ENCODE assay signal across 1 cellular context in the genomic region with DNA sequence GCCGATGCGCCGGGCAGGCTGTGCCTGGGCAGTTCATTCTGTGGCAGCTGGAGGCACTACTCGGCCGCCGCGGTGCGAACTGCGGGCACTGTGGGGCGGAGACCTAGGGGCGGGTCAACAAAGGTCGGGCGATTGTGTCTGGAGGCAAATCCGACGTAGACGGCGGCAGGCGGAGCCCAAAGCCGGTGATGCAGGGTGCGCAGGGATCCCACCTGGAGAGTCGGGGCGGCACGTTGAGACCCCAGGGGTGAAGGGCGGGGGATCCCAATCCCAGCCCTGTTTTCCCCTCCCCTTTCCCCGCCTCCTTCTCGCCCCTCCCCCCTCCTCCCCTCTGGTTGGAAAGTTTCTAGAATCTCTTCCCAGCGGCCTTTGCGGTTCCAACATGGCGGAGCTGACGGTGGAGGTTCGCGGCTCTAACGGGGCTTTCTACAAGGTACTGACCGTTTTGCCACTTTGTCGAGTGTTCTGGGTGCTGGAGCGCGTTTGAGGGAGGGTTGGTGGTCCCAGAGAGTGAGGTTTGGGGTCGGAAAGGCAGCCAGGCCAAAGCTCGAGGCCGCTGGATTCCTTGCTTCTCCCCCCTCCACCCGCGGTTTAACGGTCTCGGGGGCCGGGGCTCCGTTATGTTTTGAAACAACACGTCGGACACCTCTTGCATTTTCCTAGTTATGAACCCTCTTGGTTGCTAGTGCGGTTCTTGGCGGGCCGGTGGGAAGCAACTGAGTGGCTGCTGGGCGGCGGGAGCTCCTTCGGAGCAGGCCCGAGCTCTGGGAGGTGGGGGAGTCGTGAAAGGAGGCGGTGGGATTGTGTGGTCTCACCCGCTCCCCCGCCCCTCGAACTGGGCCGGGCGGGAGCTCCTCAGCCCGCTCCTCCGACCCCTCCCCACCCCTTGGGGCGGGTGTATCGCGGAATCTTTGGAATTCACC.
A peak's percentile ranks its signal among the peaks of the same experiment; 100 is the strongest.
TF ChIP-seq lines count a peak whose summit lies in the region.

A gene (plus strand): TSS at position 367 of the 923 bp plus-strand sequence. CDS start 16 bp downstream, at position 383.

TF ChIP-seq in HepG2, 621 proteins besides CTCF, POLR2A, EP300 and RAD21 (continued from another document and continues in another):
- TF ChIP-seq, protein P1, sequence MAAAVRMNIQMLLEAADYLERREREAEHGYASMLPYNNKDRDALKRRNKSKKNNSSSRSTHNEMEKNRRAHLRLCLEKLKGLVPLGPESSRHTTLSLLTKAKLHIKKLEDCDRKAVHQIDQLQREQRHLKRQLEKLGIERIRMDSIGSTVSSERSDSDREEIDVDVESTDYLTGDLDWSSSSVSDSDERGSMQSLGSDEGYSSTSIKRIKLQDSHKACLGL (CRISPR knock-in tag; IDR thresholded peaks at IDR 0.05), result peak; percentile 47; the same call in 1 of the 2 replicates
- TF ChIP-seq TARDBP (CRISPR knock-in tag; IDR thresholded peaks at IDR 0.05) (peak; percentile 71), ZNF615 (CRISPR knock-in tag; IDR thresholded peaks at IDR 0.05; ENCODE audit: borderline replicate concordance) (peak; percentile 52; the same call in 1 of the 2 replicates), ZNF768 (CRISPR knock-in tag; IDR thresholded peaks at IDR 0.05) (no peak), RXRB (CRISPR knock-in tag; IDR thresholded peaks at IDR 0.05; ENCODE audit: borderline replicate concordance) (peak; percentile 33; the same call in 1 of the 2 replicates), ZFP1 (CRISPR knock-in tag; IDR thresholded peaks at IDR 0.05) (0 out of 2 replicates have a peak, but pooled peaks have one; percentile 48), EED (CRISPR knock-in tag; IDR thresholded peaks at IDR 0.05) (no peak), NFYB (CRISPR knock-in tag; IDR thresholded peaks at IDR 0.05) (no peak), PCBP2 (optimal IDR thresholded peaks at IDR 0.05; ENCODE audit: low read depth, low read length, poor library complexity, severe bottlenecking) (no peak), ZSCAN30 (CRISPR knock-in tag; IDR thresholded peaks at IDR 0.05) (peak; percentile 76; the same call in 1 of the 2 replicates), SUZ12 (IDR thresholded peaks at IDR 0.05; ENCODE audit: low read depth, low read length) (no peak), ZNF383 (CRISPR knock-in tag; IDR thresholded peaks at IDR 0.05; ENCODE audit: borderline replicate concordance) (no peak), FOXA1 (IDR thresholded peaks at IDR 0.05) (no peak), FOXA1 (CRISPR knock-in tag; IDR thresholded peaks at IDR 0.05) (peak; percentile 66), MIER3 (CRISPR knock-in tag; IDR thresholded peaks at IDR 0.05; ENCODE audit: borderline replicate concordance) (peak; percentile 12; the same call in 1 of the 2 replicates), REPIN1 (CRISPR knock-in tag; IDR thresholded peaks at IDR 0.05; ENCODE audit: borderline replicate concordance, low read depth) (peak; percentile 53; the same call in 1 of the 2 replicates), SATB2 (CRISPR knock-in tag; IDR thresholded peaks at IDR 0.05) (no peak), ZNF709 (CRISPR knock-in tag; IDR thresholded peaks at IDR 0.05) (peak; percentile 9; the same call in 1 of the 2 replicates), PHF21A (CRISPR knock-in tag; IDR thresholded peaks at IDR 0.05) (peak; percentile 18; the same call in 1 of the 2 replicates), HOXA3 (CRISPR knock-in tag; IDR thresholded peaks at IDR 0.05) (peak; percentile 59), MTA1 (CRISPR knock-in tag; IDR thresholded peaks at IDR 0.05; ENCODE audit: borderline replicate concordance) (no peak), SKI (IDR thresholded peaks at IDR 0.05; ENCODE audit: partially characterized antibody) (peak; percentile 72)
- TF ChIP-seq, protein P2, sequence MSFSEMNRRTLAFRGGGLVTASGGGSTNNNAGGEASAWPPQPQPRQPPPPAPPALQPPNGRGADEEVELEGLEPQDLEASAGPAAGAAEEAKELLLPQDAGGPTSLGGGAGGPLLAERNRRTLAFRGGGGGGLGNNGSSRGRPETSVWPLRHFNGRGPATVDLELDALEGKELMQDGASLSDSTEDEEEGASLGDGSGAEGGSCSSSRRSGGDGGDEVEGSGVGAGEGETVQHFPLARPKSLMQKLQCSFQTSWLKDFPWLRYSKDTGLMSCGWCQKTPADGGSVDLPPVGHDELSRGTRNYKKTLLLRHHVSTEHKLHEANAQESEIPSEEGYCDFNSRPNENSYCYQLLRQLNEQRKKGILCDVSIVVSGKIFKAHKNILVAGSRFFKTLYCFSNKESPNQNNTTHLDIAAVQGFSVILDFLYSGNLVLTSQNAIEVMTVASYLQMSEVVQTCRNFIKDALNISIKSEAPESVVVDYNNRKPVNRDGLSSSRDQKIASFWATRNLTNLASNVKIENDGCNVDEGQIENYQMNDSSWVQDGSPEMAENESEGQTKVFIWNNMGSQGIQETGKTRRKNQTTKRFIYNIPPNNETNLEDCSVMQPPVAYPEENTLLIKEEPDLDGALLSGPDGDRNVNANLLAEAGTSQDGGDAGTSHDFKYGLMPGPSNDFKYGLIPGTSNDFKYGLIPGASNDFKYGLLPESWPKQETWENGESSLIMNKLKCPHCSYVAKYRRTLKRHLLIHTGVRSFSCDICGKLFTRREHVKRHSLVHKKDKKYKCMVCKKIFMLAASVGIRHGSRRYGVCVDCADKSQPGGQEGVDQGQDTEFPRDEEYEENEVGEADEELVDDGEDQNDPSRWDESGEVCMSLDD (CRISPR knock-in tag; IDR thresholded peaks at IDR 0.05; ENCODE audit: borderline replicate concordance), result no peak; the same call in 1 of the 2 replicates
- TF ChIP-seq, protein P3, sequence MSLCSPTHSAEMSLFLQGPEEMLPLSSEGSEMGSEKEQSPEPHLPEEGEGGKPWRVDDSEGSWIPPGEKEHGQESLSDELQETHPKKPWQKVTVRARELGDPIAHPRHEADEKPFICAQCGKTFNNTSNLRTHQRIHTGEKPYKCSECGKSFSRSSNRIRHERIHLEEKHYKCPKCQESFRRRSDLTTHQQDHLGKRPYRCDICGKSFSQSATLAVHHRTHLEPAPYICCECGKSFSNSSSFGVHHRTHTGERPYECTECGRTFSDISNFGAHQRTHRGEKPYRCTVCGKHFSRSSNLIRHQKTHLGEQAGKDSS (CRISPR knock-in tag; IDR thresholded peaks at IDR 0.05; ENCODE audit: borderline replicate concordance, low read depth), result peak; percentile 42; the same call in 1 of the 2 replicates
- TF ChIP-seq, protein P4, sequence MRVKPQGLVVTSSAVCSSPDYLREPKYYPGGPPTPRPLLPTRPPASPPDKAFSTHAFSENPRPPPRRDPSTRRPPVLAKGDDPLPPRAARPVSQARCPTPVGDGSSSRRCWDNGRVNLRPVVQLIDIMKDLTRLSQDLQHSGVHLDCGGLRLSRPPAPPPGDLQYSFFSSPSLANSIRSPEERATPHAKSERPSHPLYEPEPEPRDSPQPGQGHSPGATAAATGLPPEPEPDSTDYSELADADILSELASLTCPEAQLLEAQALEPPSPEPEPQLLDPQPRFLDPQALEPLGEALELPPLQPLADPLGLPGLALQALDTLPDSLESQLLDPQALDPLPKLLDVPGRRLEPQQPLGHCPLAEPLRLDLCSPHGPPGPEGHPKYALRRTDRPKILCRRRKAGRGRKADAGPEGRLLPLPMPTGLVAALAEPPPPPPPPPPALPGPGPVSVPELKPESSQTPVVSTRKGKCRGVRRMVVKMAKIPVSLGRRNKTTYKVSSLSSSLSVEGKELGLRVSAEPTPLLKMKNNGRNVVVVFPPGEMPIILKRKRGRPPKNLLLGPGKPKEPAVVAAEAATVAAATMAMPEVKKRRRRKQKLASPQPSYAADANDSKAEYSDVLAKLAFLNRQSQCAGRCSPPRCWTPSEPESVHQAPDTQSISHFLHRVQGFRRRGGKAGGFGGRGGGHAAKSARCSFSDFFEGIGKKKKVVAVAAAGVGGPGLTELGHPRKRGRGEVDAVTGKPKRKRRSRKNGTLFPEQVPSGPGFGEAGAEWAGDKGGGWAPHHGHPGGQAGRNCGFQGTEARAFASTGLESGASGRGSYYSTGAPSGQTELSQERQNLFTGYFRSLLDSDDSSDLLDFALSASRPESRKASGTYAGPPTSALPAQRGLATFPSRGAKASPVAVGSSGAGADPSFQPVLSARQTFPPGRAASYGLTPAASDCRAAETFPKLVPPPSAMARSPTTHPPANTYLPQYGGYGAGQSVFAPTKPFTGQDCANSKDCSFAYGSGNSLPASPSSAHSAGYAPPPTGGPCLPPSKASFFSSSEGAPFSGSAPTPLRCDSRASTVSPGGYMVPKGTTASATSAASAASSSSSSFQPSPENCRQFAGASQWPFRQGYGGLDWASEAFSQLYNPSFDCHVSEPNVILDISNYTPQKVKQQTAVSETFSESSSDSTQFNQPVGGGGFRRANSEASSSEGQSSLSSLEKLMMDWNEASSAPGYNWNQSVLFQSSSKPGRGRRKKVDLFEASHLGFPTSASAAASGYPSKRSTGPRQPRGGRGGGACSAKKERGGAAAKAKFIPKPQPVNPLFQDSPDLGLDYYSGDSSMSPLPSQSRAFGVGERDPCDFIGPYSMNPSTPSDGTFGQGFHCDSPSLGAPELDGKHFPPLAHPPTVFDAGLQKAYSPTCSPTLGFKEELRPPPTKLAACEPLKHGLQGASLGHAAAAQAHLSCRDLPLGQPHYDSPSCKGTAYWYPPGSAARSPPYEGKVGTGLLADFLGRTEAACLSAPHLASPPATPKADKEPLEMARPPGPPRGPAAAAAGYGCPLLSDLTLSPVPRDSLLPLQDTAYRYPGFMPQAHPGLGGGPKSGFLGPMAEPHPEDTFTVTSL (CRISPR knock-in tag; IDR thresholded peaks at IDR 0.05; ENCODE audit: borderline replicate concordance), result 0 out of 2 replicates have a peak, but pooled peaks have one; percentile 7
- TF ChIP-seq, protein P5, sequence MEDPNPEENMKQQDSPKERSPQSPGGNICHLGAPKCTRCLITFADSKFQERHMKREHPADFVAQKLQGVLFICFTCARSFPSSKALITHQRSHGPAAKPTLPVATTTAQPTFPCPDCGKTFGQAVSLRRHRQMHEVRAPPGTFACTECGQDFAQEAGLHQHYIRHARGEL (CRISPR knock-in tag; IDR thresholded peaks at IDR 0.05), result no peak
- TF ChIP-seq, protein P6, sequence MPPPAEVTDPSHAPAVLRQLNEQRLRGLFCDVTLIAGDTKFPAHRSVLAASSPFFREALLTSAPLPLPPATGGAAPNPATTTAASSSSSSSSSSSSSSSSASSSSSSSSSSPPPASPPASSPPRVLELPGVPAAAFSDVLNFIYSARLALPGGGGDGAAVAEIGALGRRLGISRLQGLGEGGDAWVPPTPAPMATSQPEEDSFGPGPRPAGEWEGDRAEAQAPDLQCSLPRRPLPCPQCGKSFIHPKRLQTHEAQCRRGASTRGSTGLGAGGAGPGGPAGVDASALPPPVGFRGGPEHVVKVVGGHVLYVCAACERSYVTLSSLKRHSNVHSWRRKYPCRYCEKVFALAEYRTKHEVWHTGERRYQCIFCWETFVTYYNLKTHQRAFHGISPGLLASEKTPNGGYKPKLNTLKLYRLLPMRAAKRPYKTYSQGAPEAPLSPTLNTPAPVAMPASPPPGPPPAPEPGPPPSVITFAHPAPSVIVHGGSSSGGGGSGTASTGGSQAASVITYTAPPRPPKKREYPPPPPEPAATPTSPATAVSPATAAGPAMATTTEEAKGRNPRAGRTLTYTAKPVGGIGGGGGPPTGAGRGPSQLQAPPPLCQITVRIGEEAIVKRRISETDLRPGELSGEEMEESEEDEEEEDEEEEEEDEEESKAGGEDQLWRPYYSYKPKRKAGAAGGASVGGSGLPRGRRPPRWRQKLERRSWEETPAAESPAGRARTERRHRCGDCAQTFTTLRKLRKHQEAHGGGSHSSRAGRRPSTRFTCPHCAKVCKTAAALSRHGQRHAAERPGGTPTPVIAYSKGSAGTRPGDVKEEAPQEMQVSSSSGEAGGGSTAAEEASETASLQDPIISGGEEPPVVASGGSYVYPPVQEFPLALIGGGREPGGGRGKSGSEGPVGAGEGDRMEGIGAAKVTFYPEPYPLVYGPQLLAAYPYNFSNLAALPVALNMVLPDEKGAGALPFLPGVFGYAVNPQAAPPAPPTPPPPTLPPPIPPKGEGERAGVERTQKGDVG (CRISPR knock-in tag; IDR thresholded peaks at IDR 0.05; ENCODE audit: borderline replicate concordance), result 0 out of 2 replicates have a peak, but pooled peaks have one; percentile 48
- TF ChIP-seq, protein P7, sequence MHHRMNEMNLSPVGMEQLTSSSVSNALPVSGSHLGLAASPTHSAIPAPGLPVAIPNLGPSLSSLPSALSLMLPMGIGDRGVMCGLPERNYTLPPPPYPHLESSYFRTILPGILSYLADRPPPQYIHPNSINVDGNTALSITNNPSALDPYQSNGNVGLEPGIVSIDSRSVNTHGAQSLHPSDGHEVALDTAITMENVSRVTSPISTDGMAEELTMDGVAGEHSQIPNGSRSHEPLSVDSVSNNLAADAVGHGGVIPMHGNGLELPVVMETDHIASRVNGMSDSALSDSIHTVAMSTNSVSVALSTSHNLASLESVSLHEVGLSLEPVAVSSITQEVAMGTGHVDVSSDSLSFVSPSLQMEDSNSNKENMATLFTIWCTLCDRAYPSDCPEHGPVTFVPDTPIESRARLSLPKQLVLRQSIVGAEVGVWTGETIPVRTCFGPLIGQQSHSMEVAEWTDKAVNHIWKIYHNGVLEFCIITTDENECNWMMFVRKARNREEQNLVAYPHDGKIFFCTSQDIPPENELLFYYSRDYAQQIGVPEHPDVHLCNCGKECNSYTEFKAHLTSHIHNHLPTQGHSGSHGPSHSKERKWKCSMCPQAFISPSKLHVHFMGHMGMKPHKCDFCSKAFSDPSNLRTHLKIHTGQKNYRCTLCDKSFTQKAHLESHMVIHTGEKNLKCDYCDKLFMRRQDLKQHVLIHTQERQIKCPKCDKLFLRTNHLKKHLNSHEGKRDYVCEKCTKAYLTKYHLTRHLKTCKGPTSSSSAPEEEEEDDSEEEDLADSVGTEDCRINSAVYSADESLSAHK (CRISPR knock-in tag; IDR thresholded peaks at IDR 0.05; ENCODE audit: borderline replicate concordance), result no peak
- TF ChIP-seq, protein P8, sequence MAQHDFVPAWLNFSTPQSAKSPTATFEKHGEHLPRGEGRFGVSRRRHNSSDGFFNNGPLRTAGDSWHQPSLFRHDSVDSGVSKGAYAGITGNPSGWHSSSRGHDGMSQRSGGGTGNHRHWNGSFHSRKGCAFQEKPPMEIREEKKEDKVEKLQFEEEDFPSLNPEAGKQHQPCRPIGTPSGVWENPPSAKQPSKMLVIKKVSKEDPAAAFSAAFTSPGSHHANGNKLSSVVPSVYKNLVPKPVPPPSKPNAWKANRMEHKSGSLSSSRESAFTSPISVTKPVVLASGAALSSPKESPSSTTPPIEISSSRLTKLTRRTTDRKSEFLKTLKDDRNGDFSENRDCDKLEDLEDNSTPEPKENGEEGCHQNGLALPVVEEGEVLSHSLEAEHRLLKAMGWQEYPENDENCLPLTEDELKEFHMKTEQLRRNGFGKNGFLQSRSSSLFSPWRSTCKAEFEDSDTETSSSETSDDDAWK (CRISPR knock-in tag; IDR thresholded peaks at IDR 0.05), result no peak
- TF ChIP-seq, protein P9, sequence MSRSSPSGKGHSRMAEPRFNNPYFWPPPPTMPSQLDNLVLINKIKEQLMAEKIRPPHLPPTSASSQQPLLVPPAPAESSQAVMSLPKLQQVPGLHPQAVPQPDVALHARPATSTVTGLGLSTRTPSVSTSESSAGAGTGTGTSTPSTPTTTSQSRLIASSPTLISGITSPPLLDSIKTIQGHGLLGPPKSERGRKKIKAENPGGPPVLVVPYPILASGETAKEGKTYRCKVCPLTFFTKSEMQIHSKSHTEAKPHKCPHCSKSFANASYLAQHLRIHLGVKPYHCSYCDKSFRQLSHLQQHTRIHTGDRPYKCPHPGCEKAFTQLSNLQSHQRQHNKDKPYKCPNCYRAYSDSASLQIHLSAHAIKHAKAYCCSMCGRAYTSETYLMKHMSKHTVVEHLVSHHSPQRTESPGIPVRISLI (CRISPR knock-in tag; IDR thresholded peaks at IDR 0.05; ENCODE audit: borderline replicate concordance), result no peak
- TF ChIP-seq, protein P10, sequence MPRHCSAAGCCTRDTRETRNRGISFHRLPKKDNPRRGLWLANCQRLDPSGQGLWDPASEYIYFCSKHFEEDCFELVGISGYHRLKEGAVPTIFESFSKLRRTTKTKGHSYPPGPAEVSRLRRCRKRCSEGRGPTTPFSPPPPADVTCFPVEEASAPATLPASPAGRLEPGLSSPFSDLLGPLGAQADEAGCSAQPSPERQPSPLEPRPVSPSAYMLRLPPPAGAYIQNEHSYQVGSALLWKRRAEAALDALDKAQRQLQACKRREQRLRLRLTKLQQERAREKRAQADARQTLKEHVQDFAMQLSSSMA (CRISPR knock-in tag; IDR thresholded peaks at IDR 0.05), result 0 out of 2 replicates have a peak, but pooled peaks have one; percentile 6
